Comparison of ENCODE assay signal across 9 cellular contexts in the genomic region with DNA sequence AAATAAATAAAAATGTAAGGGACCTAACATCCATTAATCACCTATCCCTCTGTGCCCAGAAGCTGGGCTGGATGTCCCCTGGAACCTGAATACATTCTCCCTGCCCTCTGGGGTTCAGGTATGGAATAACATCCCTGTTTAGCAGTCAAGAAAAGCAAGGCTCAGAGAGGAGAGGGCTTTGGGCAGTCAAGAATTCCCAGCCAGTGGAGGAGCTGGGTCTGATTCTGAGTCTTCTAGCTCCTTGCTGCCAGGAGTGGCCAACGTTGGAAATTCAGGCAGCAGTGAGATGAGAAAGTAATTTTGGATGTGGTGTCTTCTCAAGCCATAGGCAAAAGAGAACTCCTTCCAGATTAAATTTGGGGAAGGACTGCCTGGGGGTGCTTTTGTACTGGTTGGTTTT. TPM values are rescaled to one million over a fixed set of nuclear protein-coding genes. Genes with fewer than 3 reads are reported as not detected.
A peak's percentile ranks its signal among the peaks of the same experiment; 100 is the strongest.
DNase-seq lines count a peak whose midpoint lies in the region; ATAC-seq, FAIRE-seq and TF ChIP-seq lines count a peak whose summit lies in the region.
"Had no signal": no experiment of that assay in that cellular context is flagged by ENCODE, and none has a peak within 500 bp of the region (broad histone marks: within the 10 kb centered on the region; RNA-seq: fewer than 3 reads in every experiment).

No MANE protein-coding gene starts in this region.

- DNase-seq in DND-41 (no peak), K562 (ENCODE audit: extremely low read depth in 1 of 4, low spot score in 3 of 4) (peak in 2 of 4 experiments; percentile 27 to 41), lung microvascular endothelial cell (ENCODE audit: low read depth in 2 of 2) (peak; percentile 15 to 49), tibial artery (no peak), GM20000 (ENCODE audit: low spot score) (no peak)
- no peak for DNase-seq in activated CD8-positive, alpha-beta memory T cell treated with anti-CD3 and anti-CD28 coated beads, Interleukin-2, amount 50 U/mL, for 4 hours
- DNase-seq in stimulated activated naive CD4-positive, alpha-beta T cell (lab: John Stamatoyannopoulos, UW), result no peak
- DNase-seq: naive B cell had no signal

- ATAC-seq in DND-41 (ENCODE audit: insufficient read depth, low read depth) (no peak), K562 (peak; percentile 69)

- no peak for TF ChIP-seq EP300 in K562 (IDR thresholded peaks at IDR 0.05; ENCODE audit: low read length)

- no peaks in the 10 kb centered on the region for H3K9me1 ChIP-seq in K562 (ENCODE audit: control insufficient read depth, insufficient read depth, low read length)

- no TSS peak for BruUV-seq in K562 (replicated peaks; lab: Mats Ljungman, UMichigan)

- TF ChIP-seq POLR2A in K562 (conservative IDR thresholded peaks at IDR 0.05), result no peak

- H3K4me3 ChIP-seq in DND-41 (ENCODE audit: low read depth in 1 of 2, low read length in 2 of 2), result no peak overlapping the region
- no peak overlapping the region for H3K4me3 ChIP-seq in K562
- no peak overlapping the region for H3K4me3 ChIP-seq in tibial artery

- H3K9me3 ChIP-seq in DND-41 (ENCODE audit: insufficient read depth, low read length, severe bottlenecking) (no peaks in the 10 kb centered on the region), K562 (replicated peaks; ENCODE audit: control insufficient read depth, insufficient read depth, low read depth, low read length) (no peaks in the 10 kb centered on the region), tibial artery (no peaks in the 10 kb centered on the region)

- H4K20me1 ChIP-seq in DND-41 (ENCODE audit: insufficient read depth, low read length) (no peaks in the 10 kb centered on the region), K562 (replicated peaks; ENCODE audit: control insufficient read depth, insufficient read depth, low read length) (no peaks in the 10 kb centered on the region; the same call in 1 of the 2 replicates)

- H3K27ac ChIP-seq in DND-41 (ENCODE audit: low read length), result no peak overlapping the region
- no peak overlapping the region for H3K27ac ChIP-seq in K562 (ENCODE audit: extremely low read depth, low read depth, low read length)
- no peak overlapping the region for H3K27ac ChIP-seq in tibial artery

- FAIRE-seq in K562 (lab: Jason Lieb, UNC), result peak; percentile 56

- H3K36me3 ChIP-seq in DND-41 (ENCODE audit: insufficient read depth, low read length) (no peaks in the 10 kb centered on the region), K562 (ENCODE audit: control insufficient read depth, insufficient read depth, low read length) (no peaks in the 10 kb centered on the region), tibial artery (no peaks in the 10 kb centered on the region)

- TF ChIP-seq RAD21 in K562 (CRISPR knock-in tag; conservative IDR thresholded peaks at IDR 0.05 in 1 of 2, IDR thresholded peaks at IDR 0.05 in 1 of 2), result peak in 1 of 2 experiments; percentile 49; a peak in 2 of 4 replicates

- CTCF ChIA-PET in K562 (lab: Yijun Ruan, JAX; ENCODE audit: low intra/inter-chr PET ratio), result interaction anchor here (1.5 kb wide), 1 partner anchor 214 kb away, joined by 3 read pairs; no protein-coding TSS in a partner anchor

- 0% methylated on average over 1 of the region's 1 CpG for WGBS in K562 (ENCODE audit: insufficient coverage, low coverage, missing lambda C conversion rate)

- H3K4me2 ChIP-seq in DND-41 (ENCODE audit: insufficient read depth, low read length), result no peak overlapping the region
- no peak overlapping the region for H3K4me2 ChIP-seq in K562 (ENCODE audit: insufficient read depth, low read length)

- peaks cover 30% of the 10 kb centered on the region for H3K4me1 ChIP-seq in DND-41 (ENCODE audit: insufficient read depth, low read length)
- H3K4me1 ChIP-seq in K562 (replicated peaks in 1 of 2; ENCODE audit: control insufficient read depth in 2 of 2, insufficient read depth in 2 of 2, low read length in 2 of 2), result peaks cover 19 to 24% of the 10 kb centered on the region in 2 experiments; a peak in 4 of 5 replicates
- H3K4me1 ChIP-seq in tibial artery, result peaks cover 0 to 19% (median 17%) of the 10 kb centered on the region in 4 donors

- POLR2A ChIA-PET in K562 (lab: Yijun Ruan, JAX), result interaction anchor here (0.6 to 1.5 kb wide), 7 partner anchors 29 to 373 kb away, joined by 3 to 4 read pairs (median 4); partner anchors contain the start of gene ZNFX1

- H3K79me2 ChIP-seq in DND-41 (ENCODE audit: insufficient read depth, low read length), result no peaks in the 10 kb centered on the region
- H3K79me2 ChIP-seq in K562 (ENCODE audit: control insufficient read depth, insufficient read depth, low read length), result no peaks in the 10 kb centered on the region

- in situ Hi-C loops in K562 (cut with MboI), result loop anchor here (5.0 kb wide), 1 partner anchor 73 kb away; no protein-coding TSS in a partner anchor

- no peak overlapping the region for H3K9ac ChIP-seq in DND-41 (ENCODE audit: low read depth, low read length)
- H3K9ac ChIP-seq in K562 (ENCODE audit: insufficient read depth in 1 of 2, low read depth in 2 of 2, low read length in 2 of 2), result no peak overlapping the region

- intact Hi-C loops in K562 (cut with micrococcal nuclease) (loop anchor here (5.0 kb wide), 1 partner anchor 43 kb away; the partner anchor contains the start of gene ZNFX1), tibial artery (cut with DNase I; ENCODE audit: low total_unique reads) (no loop called here)

- TF ChIP-seq CTCF in DND-41 (IDR thresholded peaks at IDR 0.05; ENCODE audit: borderline replicate concordance, extremely low read depth, low read length, poor library complexity, severe bottlenecking) (peak; percentile 31), LNCAP (IDR thresholded peaks at IDR 0.05) (peak; percentile 4; the same call in 1 of the 2 replicates), K562 (IDR thresholded peaks at IDR 0.05 in 2 of 3, conservative IDR thresholded peaks at IDR 0.05 in 1 of 3; ENCODE audit: insufficient read depth in 2 of 3, low read depth in 1 of 3, low read length in 3 of 3) (peak; percentile 42 to 49 (median 45)), tibial artery (IDR thresholded peaks at IDR 0.05) (peak in 1 of 2 experiments; percentile 27), GM20000 (IDR thresholded peaks at IDR 0.05; ENCODE audit: extremely low read depth, missing control alignments) (no peak)

- H2AFZ ChIP-seq in DND-41 (ENCODE audit: low read depth, low read length), result no peak overlapping the region
- no peak overlapping the region for H2AFZ ChIP-seq in K562 (ENCODE audit: low read depth, low read length)

- peaks cover 48% of the 10 kb centered on the region for H3K27me3 ChIP-seq in DND-41 (ENCODE audit: insufficient read depth, low read length, poor library complexity)
- H3K27me3 ChIP-seq in K562 (ENCODE audit: control insufficient read depth in 2 of 2, insufficient read depth in 2 of 2, low read length in 2 of 2), result peaks cover 25 to 28% of the 10 kb centered on the region in 2 experiments
- peaks cover 0 to 37% of the 10 kb centered on the region in 2 donors for H3K27me3 ChIP-seq in tibial artery

TF ChIP-seq in K562, 482 proteins besides CTCF, POLR2A, EP300 and RAD21 (continues in another document):
- TF ChIP-seq E2F5 (CRISPR knock-in tag; IDR thresholded peaks at IDR 0.05), result no peak
- TF ChIP-seq PKNOX1 (IDR thresholded peaks at IDR 0.05), result no peak
- no peak for TF ChIP-seq HNRNPH1 (optimal IDR thresholded peaks at IDR 0.05; ENCODE audit: low read depth, low read length)
- TF ChIP-seq GTF2B (IDR thresholded peaks at IDR 0.05; ENCODE audit: extremely low read depth, insufficient read length), result no peak
- TF ChIP-seq IRF2 (CRISPR knock-in tag; IDR thresholded peaks at IDR 0.05), result no peak
- no peak for TF ChIP-seq CBFA2T2 (conservative IDR thresholded peaks at IDR 0.05)

RNA-seq across cellular contexts. Expression of gene ZNFX1, which starts 42.6 kb away (rescaled TPM):
- total RNA-seq in K562 (2011; cell fraction: chromatin; rRNA removed; ENCODE audit: low replicate concordance), result 34.0 and 34.5 TPM in 2 replicates
- total RNA-seq in K562 (2011; cell fraction: nucleolus; rRNA removed), result 14.8 and 15.7 TPM in 2 replicates
- 12.4 and 17.1 TPM in 2 replicates for total RNA-seq in K562 (2011; cell fraction: nucleoplasm; rRNA removed)
- total RNA-seq in K562 (2014; rRNA removed) (10.3 and 12.4 TPM in 2 replicates), K562 (2014; rRNA removed; fragmentation: Illumina TruSeq; extraction: Trizol) (11.9 and 13.5 TPM in 2 replicates), K562 (2015; rRNA removed; fragmentation: Illumina TruSeq; extraction: Trizol) (12.4 and 13.8 TPM in 2 replicates), K562 (2021) (11.9 and 13.4 TPM in 2 replicates), lung microvascular endothelial cell (20.9 and 23.0 TPM in 2 replicates)
- polyA plus RNA-seq in K562 (2011; rRNA removed) (2.5 and 3.8 TPM in 2 replicates), K562 (2014; fragmentation: Illumina TruSeq; extraction: Trizol) (10.4 and 11.6 TPM in 2 replicates), K562 (2014; fragmentation: Nextera tagmentation; extraction: Ambion mirVana) (1 to 10 TPM; 4.4 to 4.9 TPM), K562 (2014; rRNA removed) (7.2 and 7.6 TPM in 2 replicates)
- 3.5 and 4.1 TPM in 2 replicates for polyA plus RNA-seq in K562 (2011; cell fraction: cytosol; rRNA removed)
- polyA plus RNA-seq in K562 (2011; cell fraction: nucleus; rRNA removed), result 3.0 and 7.0 TPM in 2 replicates
- 6.0 and 6.5 TPM in 2 replicates for polyA plus RNA-seq in K562 (2012)
- 15.4 and 15.9 TPM in 2 replicates for polyA minus RNA-seq in K562 (2011; rRNA and poly(A)+ RNA removed)
- 5.7 and 9.7 TPM in 2 replicates for polyA minus RNA-seq in K562 (2011; cell fraction: cytosol; rRNA and poly(A)+ RNA removed)
- 9.0 and 12.0 TPM in 2 replicates for polyA minus RNA-seq in K562 (2011; cell fraction: nucleus; rRNA and poly(A)+ RNA removed)

Comparison
In these comparisons a context has a peak if more than half of its experiments do, and no peak if none do; other contexts are left out.
1. DNase-seq: peak in lung microvascular endothelial cell (2 of 2); none in DND-41 (single experiment), activated CD8-positive, alpha-beta memory T cell treated with anti-CD3 and anti-CD28 coated beads, Interleukin-2, amount 50 U/mL, for 4 hours (single experiment), tibial artery (0 of 2), stimulated activated naive CD4-positive, alpha-beta T cell (0 of 6) and GM20000 (single experiment).